ENCODE assay signal across 31 cellular contexts in genomic region chr6:158993639-158994038, GRCh38. TPM values are rescaled to one million over a fixed set of nuclear protein-coding genes. Genes with fewer than 3 reads are reported as not detected.
DNase-seq lines count a peak whose midpoint lies in the region; ATAC-seq, FAIRE-seq and TF ChIP-seq lines count a peak whose summit lies in the region.
"Had no signal": no experiment of that assay in that cellular context is flagged by ENCODE, and none has a peak within 500 bp of the region (broad histone marks: within the 10 kb centered on the region; RNA-seq: fewer than 3 reads in every experiment).

No MANE protein-coding gene starts in this region.

- peaks cover 25% of the 10 kb centered on the region for H3K4me1 Mint-ChIP-seq in activated CD4-positive, alpha-beta T cell treated with anti-CD3 and anti-CD28 coated beads, Interleukin-2, amount 10 ng/mL, durations not matched to agents 24 days and 14 days
- peaks cover 24 to 36% of the 10 kb centered on the region in 2 donors for H3K4me1 Mint-ChIP-seq in natural killer cell treated with Interleukin-12 subunit alpha and Interleukin-12 subunit beta and Interleukin-15 and Interleukin-18, amount 100 ng/mL, for 72 hours (ENCODE audit: low read depth in 2 of 2)
- H3K4me1 Mint-ChIP-seq in natural killer cell = peaks cover 0 to 6% of the 10 kb centered on the region in 2 donors
- peaks cover 9 to 22% of the 10 kb centered on the region in 2 donors for H3K4me1 Mint-ChIP-seq in stimulated activated naive B cell treated with anti-CD40 and anti-IgM and Interleukin-4, amounts not matched to agents 10 μg/mL and 1 μg/mL and 100 μg/mL, for 72 hours

- no peak overlapping the region for H3K27ac ChIP-seq in osteoblast (ENCODE audit: low read depth, low read length)
- H3K27ac ChIP-seq: 22Rv1; A549; BLaER1 treated with 17β-estradiol and CSF1 and Interleukin-3, amounts not matched to agents 10 nM and 100 nM; C4-2B had no signal

- DNase-seq in activated CD4-positive, alpha-beta T cell treated with anti-CD3 and anti-CD28 coated beads, Interleukin-2, amount 10 ng/mL, durations not matched to agents 24 days and 14 days = peak; percentile 2
- DNase-seq in activated CD4-positive, alpha-beta T cell treated with anti-CD3 and anti-CD28 coated beads for 4 hours = no peak
- no peak for DNase-seq in natural killer cell treated with Interleukin-12 subunit alpha and Interleukin-12 subunit beta and Interleukin-15 and Interleukin-18, amount 100 ng/mL, for 72 hours (ENCODE audit: low spot score)
- DNase-seq in natural killer cell (no peak), osteoblast (ENCODE audit: insufficient read length, low spot score, missing footprints) (peak; percentile 29), GM19239 (ENCODE audit: insufficient read length, low spot score) (no peak), DMS 273 (lab: John Stamatoyannopoulos, UW; ENCODE audit: unreplicated experiment) (no peak)
- no peak for DNase-seq in stimulated activated naive B cell treated with anti-CD40 and anti-IgM and Interleukin-4, amounts not matched to agents 10 μg/mL and 1 μg/mL and 100 μg/mL, for 72 hours
- DNase-seq: AML-193; Caco-2; Calu3; CD4-positive, alpha-beta T cell; CD8-positive, alpha-beta T cell; DMS 273 treated with DMSO at 0.1 percent for 48 hours; DMS153; DMS53; DMS79; DND-41; EL; GDM1 had no signal

- peaks cover 4% of the 10 kb centered on the region for H3K79me2 ChIP-seq in osteoblast (ENCODE audit: insufficient read depth, low read length)

- H3K4me1 ChIP-seq in osteoblast (ENCODE audit: insufficient read depth, low read length) = peaks cover 2% of the 10 kb centered on the region
- H3K4me1 ChIP-seq: Caco-2 had no signal

- H4K20me1 ChIP-seq in osteoblast (ENCODE audit: insufficient read depth, low read length) = no peaks in the 10 kb centered on the region
- H4K20me1 ChIP-seq: BLaER1 treated with 17β-estradiol and CSF1 and Interleukin-3, amounts not matched to agents 10 nM and 100 nM had no signal

- H3K36me3 ChIP-seq in osteoblast (ENCODE audit: insufficient read depth, low read length) = peaks cover 4% of the 10 kb centered on the region

- H3K27ac Mint-ChIP-seq in activated CD4-positive, alpha-beta T cell treated with anti-CD3 and anti-CD28 coated beads, Interleukin-2, amount 10 ng/mL, durations not matched to agents 24 days and 14 days = no peak overlapping the region
- peak overlapping the region; percentile 41 to 51 for H3K27ac Mint-ChIP-seq in natural killer cell treated with Interleukin-12 subunit alpha and Interleukin-12 subunit beta and Interleukin-15 and Interleukin-18, amount 100 ng/mL, for 72 hours
- no peak overlapping the region for H3K27ac Mint-ChIP-seq in natural killer cell
- peak overlapping the region; percentile 56 for H3K27ac Mint-ChIP-seq in stimulated activated naive B cell treated with anti-CD40 and anti-IgM and Interleukin-4, amounts not matched to agents 10 μg/mL and 1 μg/mL and 100 μg/mL, for 72 hours
- H3K27ac Mint-ChIP-seq: B cell; CD4-positive, alpha-beta T cell; CD8-positive, alpha-beta T cell had no signal

- TF ChIP-seq CTCF in natural killer cell (IDR thresholded peaks at IDR 0.05) (no peak), osteoblast (IDR thresholded peaks at IDR 0.05; ENCODE audit: extremely low read depth, low read depth, low read length) (no peak)

- intact Hi-C loops in activated CD4-positive, alpha-beta T cell treated with anti-CD3 and anti-CD28 coated beads, Interleukin-2, amount 10 ng/mL, durations not matched to agents 24 days and 14 days (cut with micrococcal nuclease) = loop anchor here (2.0 kb wide), 1 partner anchor 273 kb away; no protein-coding TSS in a partner anchor
- intact Hi-C loops in natural killer cell (cut with micrococcal nuclease) = no loop called here

- H3K9me3 ChIP-seq in osteoblast (ENCODE audit: low read depth, low read length) = no peaks in the 10 kb centered on the region
- H3K9me3 ChIP-seq: A549 had no signal

- H3K36me3 Mint-ChIP-seq in activated CD4-positive, alpha-beta T cell treated with anti-CD3 and anti-CD28 coated beads, Interleukin-2, amount 10 ng/mL, durations not matched to agents 24 days and 14 days (ENCODE audit: low read depth) = peaks cover 13% of the 10 kb centered on the region
- H3K36me3 Mint-ChIP-seq in natural killer cell treated with Interleukin-12 subunit alpha and Interleukin-12 subunit beta and Interleukin-15 and Interleukin-18, amount 100 ng/mL, for 72 hours = peaks cover 5% of the 10 kb centered on the region
- peaks cover 2% of the 10 kb centered on the region for H3K36me3 Mint-ChIP-seq in natural killer cell
- peaks cover 10 to 20% of the 10 kb centered on the region in 2 donors for H3K36me3 Mint-ChIP-seq in stimulated activated naive B cell treated with anti-CD40 and anti-IgM and Interleukin-4, amounts not matched to agents 10 μg/mL and 1 μg/mL and 100 μg/mL, for 72 hours
- H3K36me3 Mint-ChIP-seq: CD8-positive, alpha-beta T cell had no signal

- H3K4me3 Mint-ChIP-seq in activated CD4-positive, alpha-beta T cell treated with anti-CD3 and anti-CD28 coated beads, Interleukin-2, amount 10 ng/mL, durations not matched to agents 24 days and 14 days = no peak overlapping the region
- H3K4me3 Mint-ChIP-seq in natural killer cell treated with Interleukin-12 subunit alpha and Interleukin-12 subunit beta and Interleukin-15 and Interleukin-18, amount 100 ng/mL, for 72 hours = peak overlapping the region; percentile 55
- no peak overlapping the region for H3K4me3 Mint-ChIP-seq in natural killer cell
- no peak overlapping the region for H3K4me3 Mint-ChIP-seq in stimulated activated naive B cell treated with anti-CD40 and anti-IgM and Interleukin-4, amounts not matched to agents 10 μg/mL and 1 μg/mL and 100 μg/mL, for 72 hours
- H3K4me3 Mint-ChIP-seq: B cell; CD4-positive, alpha-beta T cell; CD8-positive, alpha-beta T cell had no signal

- ATAC-seq in natural killer cell treated with Interleukin-12 subunit alpha and Interleukin-12 subunit beta and Interleukin-15 and Interleukin-18, amount 100 ng/mL, for 72 hours = peak in 1 of 2 donors; percentile 50
- ATAC-seq in natural killer cell = no peak
- no peak for ATAC-seq in stimulated activated naive B cell treated with anti-CD40 and anti-IgM and Interleukin-4, amounts not matched to agents 10 μg/mL and 1 μg/mL and 100 μg/mL, for 72 hours (replicated peaks)
- ATAC-seq: A549; CD8-positive, alpha-beta T cell; GM12878 had no signal

- peaks cover 9% of the 10 kb centered on the region for H3K9me3 Mint-ChIP-seq in activated CD4-positive, alpha-beta T cell treated with anti-CD3 and anti-CD28 coated beads, Interleukin-2, amount 10 ng/mL, durations not matched to agents 24 days and 14 days
- no peaks in the 10 kb centered on the region for H3K9me3 Mint-ChIP-seq in natural killer cell treated with Interleukin-12 subunit alpha and Interleukin-12 subunit beta and Interleukin-15 and Interleukin-18, amount 100 ng/mL, for 72 hours
- H3K9me3 Mint-ChIP-seq in natural killer cell = peaks cover 0 to under 1% of the 10 kb centered on the region in 2 donors
- H3K9me3 Mint-ChIP-seq in stimulated activated naive B cell treated with anti-CD40 and anti-IgM and Interleukin-4, amounts not matched to agents 10 μg/mL and 1 μg/mL and 100 μg/mL, for 72 hours = peaks cover 2 to 3% of the 10 kb centered on the region in 2 donors

- H2AFZ ChIP-seq in osteoblast (ENCODE audit: low read length) = no peak overlapping the region

- H3K4me3 ChIP-seq in osteoblast (ENCODE audit: insufficient read depth, low read length) = no peak overlapping the region
- H3K4me3 ChIP-seq: A549; BLaER1 treated with 17β-estradiol and CSF1 and Interleukin-3, amounts not matched to agents 10 nM and 100 nM; GM12878 had no signal

- no peak for FAIRE-seq in GM19239 (lab: Jason Lieb, UNC)
- FAIRE-seq: A549, D721Med, GM12878, GM12892, GM18507 had no signal

- H3K27me3 Mint-ChIP-seq in activated CD4-positive, alpha-beta T cell treated with anti-CD3 and anti-CD28 coated beads, Interleukin-2, amount 10 ng/mL, durations not matched to agents 24 days and 14 days = no peaks in the 10 kb centered on the region
- no peaks in the 10 kb centered on the region for H3K27me3 Mint-ChIP-seq in natural killer cell treated with Interleukin-12 subunit alpha and Interleukin-12 subunit beta and Interleukin-15 and Interleukin-18, amount 100 ng/mL, for 72 hours
- no peaks in the 10 kb centered on the region for H3K27me3 Mint-ChIP-seq in natural killer cell (ENCODE audit: low read depth in 2 of 2)
- H3K27me3 Mint-ChIP-seq in stimulated activated naive B cell treated with anti-CD40 and anti-IgM and Interleukin-4, amounts not matched to agents 10 μg/mL and 1 μg/mL and 100 μg/mL, for 72 hours = no peaks in the 10 kb centered on the region
- H3K27me3 Mint-ChIP-seq: B cell; CD4-positive, alpha-beta T cell had no signal

- no peaks in the 10 kb centered on the region for H3K27me3 ChIP-seq in osteoblast (ENCODE audit: insufficient read depth, low read length)
- H3K27me3 ChIP-seq: BLaER1 treated with 17β-estradiol and CSF1 and Interleukin-3, amounts not matched to agents 10 nM and 100 nM had no signal

- H3K4me2 ChIP-seq in osteoblast (ENCODE audit: insufficient read depth, low read length) = no peak overlapping the region
- H3K4me2 ChIP-seq: A549 had no signal

RNA-seq across cellular contexts. Expression of gene RSPH3, which starts 6.4 kb away (rescaled TPM):
- total RNA-seq in activated CD4-positive, alpha-beta T cell treated with anti-CD3 and anti-CD28 coated beads, Interleukin-2, amount 10 ng/mL, durations not matched to agents 24 days and 14 days = 4.7 and 5.1 TPM in 2 replicates
- total RNA-seq in natural killer cell treated with Interleukin-12 subunit alpha and Interleukin-12 subunit beta and Interleukin-15 and Interleukin-18, amount 100 ng/mL, for 72 hours = 1 to 10 TPM; 1.9 to 2.4 TPM
- 1 to 10 TPM; 1.5 to 2.9 (median 2.4) TPM for total RNA-seq in natural killer cell
- 8.3 and 10.3 TPM in 2 replicates for total RNA-seq in osteoblast

RNA-seq across cellular contexts. Expression of gene TAGAP, which starts 51.2 kb away (rescaled TPM):
- total RNA-seq in activated CD4-positive, alpha-beta T cell treated with anti-CD3 and anti-CD28 coated beads, Interleukin-2, amount 10 ng/mL, durations not matched to agents 24 days and 14 days = 183 and 187 TPM in 2 replicates
- 10 to 100 TPM; 39.6 to 46.8 TPM for total RNA-seq in natural killer cell treated with Interleukin-12 subunit alpha and Interleukin-12 subunit beta and Interleukin-15 and Interleukin-18, amount 100 ng/mL, for 72 hours
- total RNA-seq in natural killer cell (100 to 1,000 TPM; 139 to 291 (median 178) TPM), osteoblast (not detected in 2 replicates)
- total RNA-seq: A172, Caco-2, Daoy had no signal

Comparison
In these comparisons a context has a peak if more than half of its experiments do, and no peak if none do; other contexts are left out.
1. DNase-seq: peak in activated CD4-positive, alpha-beta T cell treated with anti-CD3 and anti-CD28 coated beads, Interleukin-2, amount 10 ng/mL, durations not matched to agents 24 days and 14 days (single experiment) and osteoblast (single experiment); none in activated CD4-positive, alpha-beta T cell treated with anti-CD3 and anti-CD28 coated beads for 4 hours (0 of 2), natural killer cell treated with Interleukin-12 subunit alpha and Interleukin-12 subunit beta and Interleukin-15 and Interleukin-18, amount 100 ng/mL, for 72 hours (single experiment), natural killer cell (single experiment), stimulated activated naive B cell treated with anti-CD40 and anti-IgM and Interleukin-4, amounts not matched to agents 10 μg/mL and 1 μg/mL and 100 μg/mL, for 72 hours (single experiment), GM19239 (single experiment) and DMS 273 (single experiment).
2. H3K27ac Mint-ChIP-seq: peak in natural killer cell treated with Interleukin-12 subunit alpha and Interleukin-12 subunit beta and Interleukin-15 and Interleukin-18, amount 100 ng/mL, for 72 hours (2 of 2) and stimulated activated naive B cell treated with anti-CD40 and anti-IgM and Interleukin-4, amounts not matched to agents 10 μg/mL and 1 μg/mL and 100 μg/mL, for 72 hours (single experiment); none in activated CD4-positive, alpha-beta T cell treated with anti-CD3 and anti-CD28 coated beads, Interleukin-2, amount 10 ng/mL, durations not matched to agents 24 days and 14 days (single experiment) and natural killer cell (0 of 2).
3. RNA of gene TAGAP, which starts 51.2 kb away (total RNA-seq): 183 to 187 TPM in activated CD4-positive, alpha-beta T cell treated with anti-CD3 and anti-CD28 coated beads, Interleukin-2, amount 10 ng/mL, durations not matched to agents 24 days and 14 days, 139 to 291 TPM in natural killer cell and 39.6 to 46.8 TPM in natural killer cell treated with Interleukin-12 subunit alpha and Interleukin-12 subunit beta and Interleukin-15 and Interleukin-18, amount 100 ng/mL, for 72 hours; not detected in osteoblast; every median in the first group is over 10 times any median in the second.